15 cellular contexts compared by ENCODE assay signal in genomic region chr2:126771501-126772195, GRCh38.
"Had no signal": no experiment of that assay in that cellular context is flagged by ENCODE, and none has a peak within 500 bp of the region (broad histone marks: within the 10 kb centered on the region; RNA-seq: fewer than 3 reads in every experiment).

No MANE protein-coding gene starts in this region.

- H3K4me1 Mint-ChIP-seq: mesothelial cell of epicardium had no signal

- DNase-seq: activated CD4-positive, alpha-beta T cell treated with anti-CD3 and anti-CD28 coated beads, Interleukin-2, amount 50 U/mL, for 48 hours; dermis blood vessel endothelial cell; effector memory CD4-positive, alpha-beta T cell; left cardiac atrium; psoas muscle; right cardiac atrium; stimulated activated CD4-positive, alpha-beta T cell treated with anti-CD3 and anti-CD28 coated beads, Interleukin-4, amount 100 ng/mL, for 4 hours; testis had no signal

- H3K9me3 Mint-ChIP-seq: mesothelial cell of epicardium; stimulated activated memory B cell treated with anti-CD40 and anti-IgM and Interleukin-4, amounts not matched to agents 10 μg/mL and 1 μg/mL and 100 μg/mL, for 72 hours; T-helper 1 cell treated with Interleukin-12 subunit alpha and Interleukin-12 subunit beta and Interleukin-4 antibody, amounts not matched to agents 30 μg/mL and 1 μg/mL, for 36 hours had no signal

- ATAC-seq: left cardiac atrium; psoas muscle; right cardiac atrium; stimulated activated memory B cell treated with anti-CD40 and anti-IgM and Interleukin-4, amounts not matched to agents 10 μg/mL and 1 μg/mL and 100 μg/mL, for 72 hours had no signal

- H3K36me3 ChIP-seq: cardiac muscle cell, esophagus muscularis mucosa, SJSA1 had no signal

- H3K27me3 ChIP-seq: testis had no signal

- H3K4me1 ChIP-seq: psoas muscle, SJSA1 had no signal

- H3K4me3 Mint-ChIP-seq: activated naive CD8-positive, alpha-beta T cell; mesothelial cell of epicardium; stimulated activated memory B cell treated with anti-CD40 and anti-IgM and Interleukin-4, amounts not matched to agents 10 μg/mL and 1 μg/mL and 100 μg/mL, for 72 hours; T-helper 1 cell treated with Interleukin-12 subunit alpha and Interleukin-12 subunit beta and Interleukin-4 antibody, amounts not matched to agents 30 μg/mL and 1 μg/mL, for 36 hours had no signal

- H3K27me3 Mint-ChIP-seq: activated naive CD8-positive, alpha-beta T cell had no signal

- H3K36me3 Mint-ChIP-seq: mesothelial cell of epicardium; stimulated activated memory B cell treated with anti-CD40 and anti-IgM and Interleukin-4, amounts not matched to agents 10 μg/mL and 1 μg/mL and 100 μg/mL, for 72 hours had no signal

- H3K4me3 ChIP-seq: cardiac muscle cell, esophagus muscularis mucosa, psoas muscle, SJSA1, testis had no signal

- H3K27ac ChIP-seq: cardiac muscle cell, esophagus muscularis mucosa, psoas muscle, SJSA1, testis had no signal

- H3K9me3 ChIP-seq: esophagus muscularis mucosa, psoas muscle, SJSA1, testis had no signal

- H3K27ac Mint-ChIP-seq: activated naive CD8-positive, alpha-beta T cell; mesothelial cell of epicardium; stimulated activated memory B cell treated with anti-CD40 and anti-IgM and Interleukin-4, amounts not matched to agents 10 μg/mL and 1 μg/mL and 100 μg/mL, for 72 hours; T-helper 1 cell treated with Interleukin-12 subunit alpha and Interleukin-12 subunit beta and Interleukin-4 antibody, amounts not matched to agents 30 μg/mL and 1 μg/mL, for 36 hours had no signal
